In genomic region chr11:7527029-7527428, GRCh38 we compare ENCODE assay signal across 16 cellular contexts. TPM values are rescaled to one million over a fixed set of nuclear protein-coding genes. Genes with fewer than 3 reads are reported as not detected.
DNase-seq lines count a peak whose midpoint lies in the region; ATAC-seq, FAIRE-seq and TF ChIP-seq lines count a peak whose summit lies in the region.
"Had no signal": no experiment of that assay in that cellular context is flagged by ENCODE, and none has a peak within 500 bp of the region (broad histone marks: within the 10 kb centered on the region; RNA-seq: fewer than 3 reads in every experiment).

No MANE protein-coding gene starts in this region.

- no peak for TF ChIP-seq POLR2A in GM12891 (IDR thresholded peaks at IDR 0.05; ENCODE audit: low read depth, low read length)

- no peaks in the 10 kb centered on the region for H3K27me3 ChIP-seq in brain microvascular endothelial cell (replicated peaks)
- no peaks in the 10 kb centered on the region for H3K27me3 ChIP-seq in SJCRH30
- H3K27me3 ChIP-seq: BLaER1 treated with 17β-estradiol and CSF1 and Interleukin-3, amounts not matched to agents 10 nM and 100 nM; gastroesophageal sphincter had no signal

- peaks cover under 1% of the 10 kb centered on the region for H3K36me3 Mint-ChIP-seq in activated CD8-positive, alpha-beta T cell treated with anti-CD3 and anti-CD28 coated beads, Interleukin-2, amount 10 ng/mL, durations not matched to agents 7 days and 5 days (ENCODE audit: low read depth)

- H3K27ac ChIP-seq in brain microvascular endothelial cell (no peak overlapping the region), SJCRH30 (no peak overlapping the region)
- H3K27ac ChIP-seq: BLaER1 treated with 17β-estradiol and CSF1 and Interleukin-3, amounts not matched to agents 10 nM and 100 nM; gastroesophageal sphincter had no signal

- no peaks in the 10 kb centered on the region for H3K27me3 Mint-ChIP-seq in activated CD8-positive, alpha-beta T cell treated with anti-CD3 and anti-CD28 coated beads, Interleukin-2, amount 10 ng/mL, durations not matched to agents 7 days and 5 days (ENCODE audit: low read depth)

- DNase-seq in GM12891 (ENCODE audit: insufficient read length, low spot score) (no peak), mucosa of descending colon (no peak), NCI-H226 (no peak), RKO (ENCODE audit: low spot score) (no peak), brain microvascular endothelial cell (no peak), SJCRH30 (no peak)
- peak; percentile 79 for DNase-seq in activated CD8-positive, alpha-beta T cell treated with anti-CD3 and anti-CD28 coated beads, Interleukin-2, amount 10 ng/mL, durations not matched to agents 7 days and 5 days
- DNase-seq: Karpas-422, kidney, NCI-H1694 treated with DMSO at 0.1 percent for 48 hours, SK-N-SH had no signal

- ATAC-seq in GM21529 (IDR thresholded peaks at IDR 0.05; ENCODE audit: unreplicated experiment) (peak; percentile 39), mucosa of descending colon (peak; percentile 29)
- peak; percentile 93 for ATAC-seq in activated CD8-positive, alpha-beta T cell treated with anti-CD3 and anti-CD28 coated beads, Interleukin-2, amount 10 ng/mL, durations not matched to agents 7 days and 5 days
- ATAC-seq: gastroesophageal sphincter had no signal

- H3K9me3 Mint-ChIP-seq in activated CD8-positive, alpha-beta T cell treated with anti-CD3 and anti-CD28 coated beads, Interleukin-2, amount 10 ng/mL, durations not matched to agents 7 days and 5 days (ENCODE audit: insufficient read depth): no peaks in the 10 kb centered on the region

- H3K4me3 ChIP-seq in mucosa of descending colon: no peak overlapping the region
- H3K4me3 ChIP-seq in brain microvascular endothelial cell (ENCODE audit: low read depth, low read length): no peak overlapping the region
- no peak overlapping the region for H3K4me3 ChIP-seq in SJCRH30
- H3K4me3 ChIP-seq: BLaER1 treated with 17β-estradiol and CSF1 and Interleukin-3, amounts not matched to agents 10 nM and 100 nM; gastroesophageal sphincter had no signal

- intact Hi-C loops in mucosa of descending colon (cut with DNase I, micrococcal nuclease): no loop called here

- POLR2A ChIA-PET in activated CD8-positive, alpha-beta T cell treated with anti-CD3 and anti-CD28 coated beads, Interleukin-2, amount 10 ng/mL, durations not matched to agents 7 days and 5 days (lab: Charles Lee): no interaction called here

- H3K9me3 ChIP-seq in mucosa of descending colon (no peaks in the 10 kb centered on the region), SJCRH30 (replicated peaks) (no peaks in the 10 kb centered on the region)
- H3K9me3 ChIP-seq: BLaER1 treated with 17β-estradiol and CSF1 and Interleukin-3, amounts not matched to agents 10 nM and 100 nM; gastroesophageal sphincter; SK-N-SH had no signal

- H3K27ac Mint-ChIP-seq in activated CD8-positive, alpha-beta T cell treated with anti-CD3 and anti-CD28 coated beads, Interleukin-2, amount 10 ng/mL, durations not matched to agents 7 days and 5 days: peak overlapping the region; percentile 70

- CTCF ChIA-PET in activated CD8-positive, alpha-beta T cell treated with anti-CD3 and anti-CD28 coated beads, Interleukin-2, amount 10 ng/mL, durations not matched to agents 7 days and 5 days (lab: Charles Lee): no interaction called here

- no peaks in the 10 kb centered on the region for H3K4me1 ChIP-seq in mucosa of descending colon (ENCODE audit: low read depth)
- H3K4me1 ChIP-seq in SJCRH30: no peaks in the 10 kb centered on the region

- no peaks in the 10 kb centered on the region for H3K36me3 ChIP-seq in mucosa of descending colon (ENCODE audit: low read depth)
- no peaks in the 10 kb centered on the region for H3K36me3 ChIP-seq in brain microvascular endothelial cell (replicated peaks)
- H3K36me3 ChIP-seq in SJCRH30: no peaks in the 10 kb centered on the region
- H3K36me3 ChIP-seq: gastroesophageal sphincter had no signal

- in situ Hi-C loops in brain microvascular endothelial cell (cut with HindIII; ENCODE audit: low pct_ligation_motif_present, low sequenced_read_pairs): no loop called here

- TF ChIP-seq CTCF in mucosa of descending colon (IDR thresholded peaks at IDR 0.05): no peak
- no peak for TF ChIP-seq CTCF in brain microvascular endothelial cell (IDR thresholded peaks at IDR 0.05; ENCODE audit: low read depth, low read length, missing control alignments)

- H3K4me1 Mint-ChIP-seq in activated CD8-positive, alpha-beta T cell treated with anti-CD3 and anti-CD28 coated beads, Interleukin-2, amount 10 ng/mL, durations not matched to agents 7 days and 5 days (ENCODE audit: low read depth): peaks cover 50% of the 10 kb centered on the region

- H3K4me3 Mint-ChIP-seq in activated CD8-positive, alpha-beta T cell treated with anti-CD3 and anti-CD28 coated beads, Interleukin-2, amount 10 ng/mL, durations not matched to agents 7 days and 5 days: peak overlapping the region; percentile 20

- FAIRE-seq in GM12891 (lab: Jason Lieb, UNC): peak; percentile 94
- FAIRE-seq: astrocyte, kidney had no signal

TF ChIP-seq in GM12891, 5 proteins besides CTCF, POLR2A, EP300 and RAD21:
- no peak for TF ChIP-seq POU2F2 (IDR thresholded peaks at IDR 0.05; ENCODE audit: low read depth, low read length)
- no peak for TF ChIP-seq PAX5 (IDR thresholded peaks at IDR 0.05; ENCODE audit: insufficient read depth, low read length, severe bottlenecking)
- no peak for TF ChIP-seq POLR2AphosphoS5 (IDR thresholded peaks at IDR 0.05; ENCODE audit: low read depth, low read length)
- TF ChIP-seq TAF1 (IDR thresholded peaks at IDR 0.05; ENCODE audit: low read depth, low read length): no peak
- TF ChIP-seq SPI1 (IDR thresholded peaks at IDR 0.05; ENCODE audit: low read depth, low read length): no peak

RNA-seq across cellular contexts. Expression of gene PPFIBP2, which starts 13.2 kb away (rescaled TPM):
- 32.9 TPM for polyA plus RNA-seq in GM12891 (2012; ENCODE audit: low read depth, missing spikeins)
- 10 to 100 TPM; 11.2 to 12.1 TPM for total RNA-seq in activated CD8-positive, alpha-beta T cell treated with anti-CD3 and anti-CD28 coated beads, Interleukin-2, amount 10 ng/mL, durations not matched to agents 7 days and 5 days
- 10 to 100 TPM; 40.1 to 83.5 (median 69.2) TPM for total RNA-seq in mucosa of descending colon
- total RNA-seq in SJCRH30 (2014; rRNA removed; shearing (Covaris generic)): 3.9 and 4.5 TPM in 2 replicates

RNA-seq across cellular contexts. Expression of gene OLFML1, which starts 41.7 kb away (rescaled TPM):
- polyA plus RNA-seq in GM12891 (2012; ENCODE audit: low read depth, missing spikeins): 0.14 TPM
- not detected for total RNA-seq in activated CD8-positive, alpha-beta T cell treated with anti-CD3 and anti-CD28 coated beads, Interleukin-2, amount 10 ng/mL, durations not matched to agents 7 days and 5 days
- 10 to 100 TPM in 1 of 3 donors, 1 to 10 TPM in 2; 2.1 to 11.2 (median 5.2) TPM for total RNA-seq in mucosa of descending colon
- not detected in 2 replicates for total RNA-seq in SJCRH30 (2014; rRNA removed; shearing (Covaris generic))
- total RNA-seq: astrocyte, pulmonary artery endothelial cell had no signal
- polyA plus RNA-seq: SK-N-SH had no signal

Comparison
In these comparisons a context has a peak if more than half of its experiments do, and no peak if none do; other contexts are left out.
1. ATAC-seq: peak in every context shown above with its lines; median percentile 93 in activated CD8-positive, alpha-beta T cell treated with anti-CD3 and anti-CD28 coated beads, Interleukin-2, amount 10 ng/mL, durations not matched to agents 7 days and 5 days; 39 in GM21529; 29 in mucosa of descending colon.